ENCODE assay signal across 12 cellular contexts in genomic region chr19:34964598-34964997, GRCh38. TPM values are rescaled to one million over a fixed set of nuclear protein-coding genes. Genes with fewer than 3 reads are reported as not detected.
DNase-seq lines count a peak whose midpoint lies in the region; ATAC-seq and TF ChIP-seq lines count a peak whose summit lies in the region.
"Had no signal": no experiment of that assay in that cellular context is flagged by ENCODE, and none has a peak within 500 bp of the region (broad histone marks: within the 10 kb centered on the region; RNA-seq: fewer than 3 reads in every experiment).

No MANE protein-coding gene starts in this region.

- no peak overlapping the region for H3K9ac ChIP-seq in HUES48 (ENCODE audit: low read depth, low read length)

- no peak for TF ChIP-seq CTCF in nephron progenitor cell (IDR thresholded peaks at IDR 0.05)

- ATAC-seq in CD4-positive, CD25-positive, alpha-beta regulatory T cell (ENCODE audit: low read depth in 2 of 2): no peak
- ATAC-seq in central memory CD8-positive, alpha-beta T cell (replicated peaks; ENCODE audit: extremely low read depth, poor library complexity, severe bottlenecking): no peak
- ATAC-seq in left colon: no peak
- ATAC-seq in HG02852 (IDR thresholded peaks at IDR 0.05; ENCODE audit: unreplicated experiment): no peak
- no peak for ATAC-seq in HG02610 (IDR thresholded peaks at IDR 0.05; ENCODE audit: unreplicated experiment)

- H3K4me1 Mint-ChIP-seq in CD4-positive, CD25-positive, alpha-beta regulatory T cell: peaks cover 13 to 35% (median 20%) of the 10 kb centered on the region in 4 donors
- peaks cover 25% of the 10 kb centered on the region for H3K4me1 Mint-ChIP-seq in central memory CD8-positive, alpha-beta T cell
- H3K4me1 Mint-ChIP-seq in nephron progenitor cell: peaks cover 9% of the 10 kb centered on the region

- peaks cover 11 to 66% (median 28%) of the 10 kb centered on the region in 7 donors for H3K9me3 Mint-ChIP-seq in CD4-positive, CD25-positive, alpha-beta regulatory T cell
- H3K9me3 Mint-ChIP-seq in central memory CD8-positive, alpha-beta T cell: peaks cover 24% of the 10 kb centered on the region
- peaks cover 81% of the 10 kb centered on the region for H3K9me3 Mint-ChIP-seq in nephron progenitor cell

- intact Hi-C loops in left colon (cut with DNase I, micrococcal nuclease): no loop called here

- H3K27me3 Mint-ChIP-seq in CD4-positive, CD25-positive, alpha-beta regulatory T cell: no peaks in the 10 kb centered on the region
- H3K27me3 Mint-ChIP-seq in central memory CD8-positive, alpha-beta T cell: no peaks in the 10 kb centered on the region
- H3K27me3 Mint-ChIP-seq in nephron progenitor cell (ENCODE audit: low read depth, poor library complexity): peaks cover 29% of the 10 kb centered on the region

- H3K27me3 ChIP-seq in CD4-positive, CD25-positive, alpha-beta regulatory T cell (ENCODE audit: control insufficient read depth, insufficient read depth, low read length): no peaks in the 10 kb centered on the region
- H3K27me3 ChIP-seq in HUES48 (ENCODE audit: control insufficient read depth, insufficient read depth, low read length): peaks cover 9% of the 10 kb centered on the region
- H3K27me3 ChIP-seq: upper lobe of right lung had no signal

- peaks cover 28% of the 10 kb centered on the region for H3K4me1 ChIP-seq in CD4-positive, CD25-positive, alpha-beta regulatory T cell (ENCODE audit: control insufficient read depth, insufficient read depth, low read length, poor library complexity, severe bottlenecking)
- H3K4me1 ChIP-seq in HUES48 (ENCODE audit: control insufficient read depth, insufficient read depth, low read length): peaks cover 9% of the 10 kb centered on the region; the same call in 1 of the 2 replicates

- H3K36me3 ChIP-seq in CD4-positive, CD25-positive, alpha-beta regulatory T cell (ENCODE audit: control insufficient read depth, insufficient read depth, low read length): peaks cover 28% of the 10 kb centered on the region
- peaks cover 5% of the 10 kb centered on the region for H3K36me3 ChIP-seq in HUES48 (ENCODE audit: control insufficient read depth, insufficient read depth, low read length)

- no peak overlapping the region for H3K4me3 ChIP-seq in CD4-positive, CD25-positive, alpha-beta regulatory T cell (ENCODE audit: low read depth, low read length)
- peak overlapping the region; percentile 65; the same call in 1 of the 2 replicates for H3K4me3 ChIP-seq in HUES48 (ENCODE audit: low read depth, low read length)

- peaks cover 28 to 39% of the 10 kb centered on the region in 2 experiments for H3K9me3 ChIP-seq in CD4-positive, CD25-positive, alpha-beta regulatory T cell (ENCODE audit: control insufficient read depth in 2 of 2, low read length in 2 of 2)
- H3K9me3 ChIP-seq in HUES48 (ENCODE audit: control insufficient read depth, insufficient read depth, low read length): peaks cover 30% of the 10 kb centered on the region

- peaks cover 38% of the 10 kb centered on the region for H3K36me3 Mint-ChIP-seq in CD4-positive, CD25-positive, alpha-beta regulatory T cell
- peaks cover 18% of the 10 kb centered on the region for H3K36me3 Mint-ChIP-seq in central memory CD8-positive, alpha-beta T cell (ENCODE audit: insufficient read depth)
- H3K36me3 Mint-ChIP-seq in nephron progenitor cell (ENCODE audit: low read depth): peaks cover 39% of the 10 kb centered on the region

- peak overlapping the region; percentile 80 to 87 (median 82) for H3K4me3 Mint-ChIP-seq in CD4-positive, CD25-positive, alpha-beta regulatory T cell
- H3K4me3 Mint-ChIP-seq in central memory CD8-positive, alpha-beta T cell: peak overlapping the region; percentile 91
- H3K4me3 Mint-ChIP-seq in nephron progenitor cell: peak overlapping the region; percentile 77

- peak overlapping the region in 2 of 3 donors; percentile 35 to 74 for H3K27ac Mint-ChIP-seq in CD4-positive, CD25-positive, alpha-beta regulatory T cell
- H3K27ac Mint-ChIP-seq in central memory CD8-positive, alpha-beta T cell (ENCODE audit: low read depth): no peak overlapping the region
- no peak overlapping the region for H3K27ac Mint-ChIP-seq in nephron progenitor cell

- H3K27ac ChIP-seq in CD4-positive, CD25-positive, alpha-beta regulatory T cell (ENCODE audit: insufficient read depth, low read length, poor library complexity, severe bottlenecking): peak overlapping the region; percentile 67
- no peak overlapping the region for H3K27ac ChIP-seq in HUES48 (ENCODE audit: low read depth, low read length)
- H3K27ac ChIP-seq: SK-N-MC had no signal

- DNase-seq in CD4-positive, CD25-positive, alpha-beta regulatory T cell: no peak
- no peak for DNase-seq in central memory CD8-positive, alpha-beta T cell (ENCODE audit: low spot score in 2 of 2)
- DNase-seq in nephron progenitor cell (no peak), left colon (no peak)
- no peak for DNase-seq in activated CD4-positive, CD25-positive, alpha-beta regulatory T cell (lab: John Stamatoyannopoulos, UW)
- DNase-seq: DMS 273 treated with DMSO at 0.1 percent for 48 hours, NCI-H524 treated with DMSO at 0.1 percent for 48 hours had no signal

RNA-seq across cellular contexts. Expression of gene ZNF792, which starts 0.6 kb away (rescaled TPM):
- total RNA-seq in CD4-positive, CD25-positive, alpha-beta regulatory T cell: 16.2 TPM
- polyA plus RNA-seq in CD4-positive, CD25-positive, alpha-beta regulatory T cell: 10 to 100 TPM; 15.5 to 24.7 (median 19.9) TPM
- 1 to 10 TPM; 5.8 to 6.4 TPM for total RNA-seq in left colon

RNA-seq across cellular contexts. Expression of gene GRAMD1A, which starts 35.5 kb away (rescaled TPM):
- total RNA-seq in CD4-positive, CD25-positive, alpha-beta regulatory T cell: 179 TPM
- 10 to 100 TPM; 25.7 to 39.4 (median 32.1) TPM for polyA plus RNA-seq in CD4-positive, CD25-positive, alpha-beta regulatory T cell
- total RNA-seq in left colon: 10 to 100 TPM; 17.1 to 32.3 TPM

RNA-seq across cellular contexts. Expression of gene ZNF30, which starts 37.9 kb away (rescaled TPM):
- 4.5 TPM for total RNA-seq in CD4-positive, CD25-positive, alpha-beta regulatory T cell
- 10 to 100 TPM in 1 of 4 donors, 1 to 10 TPM in 3; 3.0 to 15.2 (median 7.7) TPM for polyA plus RNA-seq in CD4-positive, CD25-positive, alpha-beta regulatory T cell
- 1 to 10 TPM; 2.2 to 2.7 TPM for total RNA-seq in left colon

Comparison
In these comparisons a context has a peak if more than half of its experiments do, and no peak if none do; other contexts are left out.
1. H3K27ac Mint-ChIP-seq: peak in CD4-positive, CD25-positive, alpha-beta regulatory T cell (2 of 3); none in central memory CD8-positive, alpha-beta T cell (single experiment) and nephron progenitor cell (single experiment).
2. Peak in every context shown above with its lines, with median percentiles within 50 percentile points of each other: H3K4me3 Mint-ChIP-seq.